ENCODE assay signal across 17 cellular contexts in the genomic region with DNA sequence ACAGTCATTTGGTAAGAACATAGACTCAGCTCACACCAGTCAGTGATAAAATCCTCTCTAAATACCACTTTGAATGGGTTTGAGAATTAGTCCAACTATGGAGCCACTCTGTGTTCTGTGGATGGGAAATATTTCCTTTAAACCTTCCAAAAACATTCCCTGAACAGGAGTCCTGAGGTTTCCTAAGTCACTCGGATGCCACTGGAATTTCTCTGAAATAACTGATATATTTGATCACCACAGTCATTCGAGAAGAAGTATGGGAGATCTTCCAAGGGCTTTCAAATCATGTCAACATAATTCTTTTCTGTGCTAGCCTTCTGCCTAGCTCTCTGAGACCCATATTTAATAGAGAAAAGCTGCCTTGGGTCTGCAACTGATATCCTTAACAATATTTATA.
DNase-seq lines count a peak whose midpoint lies in the region; FAIRE-seq lines count a peak whose summit lies in the region.
"Had no signal": no experiment of that assay in that cellular context is flagged by ENCODE, and none has a peak within 500 bp of the region (broad histone marks: within the 10 kb centered on the region; RNA-seq: fewer than 3 reads in every experiment).

No MANE protein-coding gene starts in this region.

- DNase-seq in EH (ENCODE audit: low read depth), result peak; percentile 64
- peak in 1 of 2 experiments; percentile 29 for DNase-seq in SJCRH30
- peak; percentile 57 for DNase-seq in astrocyte of the hippocampus (ENCODE audit: low read depth, low spot score)
- peak; percentile 4 for DNase-seq in skeletal muscle cell (ENCODE audit: low read depth)
- no peak for DNase-seq in activated naive CD4-positive, alpha-beta T cell treated with anti-CD3 and anti-CD28 coated beads, Interleukin-2, amount 10 ng/mL, durations not matched to agents 7 days and 5 days
- DNase-seq in DMS 273 (lab: John Stamatoyannopoulos, UW; ENCODE audit: unreplicated experiment), result no peak
- no peak for DNase-seq in GM19239 (ENCODE audit: insufficient read length, low spot score)
- DNase-seq in putamen (ENCODE audit: low spot score), result no peak
- DNase-seq: 8988T; Calu3; CD4-positive, CD25-positive, alpha-beta regulatory T cell; DMS79; GF-D8; H7 had no signal

- H3K4me3 Mint-ChIP-seq in activated naive CD4-positive, alpha-beta T cell treated with anti-CD3 and anti-CD28 coated beads, Interleukin-2, amount 10 ng/mL, durations not matched to agents 7 days and 5 days, result no peak overlapping the region
- H3K4me3 Mint-ChIP-seq: CD4-positive, CD25-positive, alpha-beta regulatory T cell; GM23338 had no signal

- H3K27me3 ChIP-seq in SJCRH30, result no peaks in the 10 kb centered on the region
- H3K27me3 ChIP-seq: BLaER1 treated with 17β-estradiol and CSF1 and Interleukin-3, amounts not matched to agents 10 nM and 100 nM had no signal

- FAIRE-seq in GM19239 (lab: Jason Lieb, UNC), result no peak

- no peak overlapping the region for H3K4me3 ChIP-seq in SJCRH30
- H3K4me3 ChIP-seq in skeletal muscle cell (ENCODE audit: low read depth, low read length), result no peak overlapping the region
- H3K4me3 ChIP-seq: BLaER1 treated with 17β-estradiol and CSF1 and Interleukin-3, amounts not matched to agents 10 nM and 100 nM; GM23338 had no signal

- peak overlapping the region; percentile 7; the same call in 1 of the 2 replicates for H3K27ac ChIP-seq in SJCRH30
- H3K27ac ChIP-seq: BLaER1 treated with 17β-estradiol and CSF1 and Interleukin-3, amounts not matched to agents 10 nM and 100 nM; HL-60 had no signal

- no peaks in the 10 kb centered on the region for H3K36me3 Mint-ChIP-seq in activated naive CD4-positive, alpha-beta T cell treated with anti-CD3 and anti-CD28 coated beads, Interleukin-2, amount 10 ng/mL, durations not matched to agents 7 days and 5 days
- H3K36me3 Mint-ChIP-seq: CD4-positive, CD25-positive, alpha-beta regulatory T cell had no signal

- peaks cover 9% of the 10 kb centered on the region for H3K4me1 ChIP-seq in SJCRH30
- H3K4me1 ChIP-seq: BLaER1 treated with 17β-estradiol and CSF1 and Interleukin-3, amounts not matched to agents 10 nM and 100 nM had no signal

- H3K4me1 Mint-ChIP-seq in activated naive CD4-positive, alpha-beta T cell treated with anti-CD3 and anti-CD28 coated beads, Interleukin-2, amount 10 ng/mL, durations not matched to agents 7 days and 5 days, result no peaks in the 10 kb centered on the region
- H3K4me1 Mint-ChIP-seq: CD4-positive, CD25-positive, alpha-beta regulatory T cell; GM23338 had no signal

- no peak overlapping the region for H3K27ac Mint-ChIP-seq in activated naive CD4-positive, alpha-beta T cell treated with anti-CD3 and anti-CD28 coated beads, Interleukin-2, amount 10 ng/mL, durations not matched to agents 7 days and 5 days
- H3K27ac Mint-ChIP-seq: CD4-positive, CD25-positive, alpha-beta regulatory T cell; GM23338 had no signal

- H3K36me3 ChIP-seq in SJCRH30, result no peaks in the 10 kb centered on the region
- H3K36me3 ChIP-seq: BLaER1 treated with 17β-estradiol and CSF1 and Interleukin-3, amounts not matched to agents 10 nM and 100 nM had no signal

- H3K9me3 ChIP-seq in SJCRH30 (replicated peaks), result 0 out of 2 replicates have a peak, but pooled peaks cover 3% of the 10 kb centered on the region

- peaks cover 9% of the 10 kb centered on the region for H3K9me3 Mint-ChIP-seq in activated naive CD4-positive, alpha-beta T cell treated with anti-CD3 and anti-CD28 coated beads, Interleukin-2, amount 10 ng/mL, durations not matched to agents 7 days and 5 days

- no peaks in the 10 kb centered on the region for H3K27me3 Mint-ChIP-seq in activated naive CD4-positive, alpha-beta T cell treated with anti-CD3 and anti-CD28 coated beads, Interleukin-2, amount 10 ng/mL, durations not matched to agents 7 days and 5 days
- H3K27me3 Mint-ChIP-seq: CD4-positive, CD25-positive, alpha-beta regulatory T cell had no signal

- CTCF ChIA-PET in activated naive CD4-positive, alpha-beta T cell treated with anti-CD3 and anti-CD28 coated beads, Interleukin-2, amount 10 ng/mL, durations not matched to agents 7 days and 5 days (lab: Charles Lee), result no interaction called here

Comparison
In these comparisons a context has a peak if more than half of its experiments do, and no peak if none do; other contexts are left out.
1. DNase-seq: peak in EH (single experiment), astrocyte of the hippocampus (single experiment) and skeletal muscle cell (single experiment); none in activated naive CD4-positive, alpha-beta T cell treated with anti-CD3 and anti-CD28 coated beads, Interleukin-2, amount 10 ng/mL, durations not matched to agents 7 days and 5 days (single experiment), DMS 273 (single experiment), GM19239 (single experiment) and putamen (single experiment).